8 cellular contexts compared by ENCODE assay signal in the genomic region with DNA sequence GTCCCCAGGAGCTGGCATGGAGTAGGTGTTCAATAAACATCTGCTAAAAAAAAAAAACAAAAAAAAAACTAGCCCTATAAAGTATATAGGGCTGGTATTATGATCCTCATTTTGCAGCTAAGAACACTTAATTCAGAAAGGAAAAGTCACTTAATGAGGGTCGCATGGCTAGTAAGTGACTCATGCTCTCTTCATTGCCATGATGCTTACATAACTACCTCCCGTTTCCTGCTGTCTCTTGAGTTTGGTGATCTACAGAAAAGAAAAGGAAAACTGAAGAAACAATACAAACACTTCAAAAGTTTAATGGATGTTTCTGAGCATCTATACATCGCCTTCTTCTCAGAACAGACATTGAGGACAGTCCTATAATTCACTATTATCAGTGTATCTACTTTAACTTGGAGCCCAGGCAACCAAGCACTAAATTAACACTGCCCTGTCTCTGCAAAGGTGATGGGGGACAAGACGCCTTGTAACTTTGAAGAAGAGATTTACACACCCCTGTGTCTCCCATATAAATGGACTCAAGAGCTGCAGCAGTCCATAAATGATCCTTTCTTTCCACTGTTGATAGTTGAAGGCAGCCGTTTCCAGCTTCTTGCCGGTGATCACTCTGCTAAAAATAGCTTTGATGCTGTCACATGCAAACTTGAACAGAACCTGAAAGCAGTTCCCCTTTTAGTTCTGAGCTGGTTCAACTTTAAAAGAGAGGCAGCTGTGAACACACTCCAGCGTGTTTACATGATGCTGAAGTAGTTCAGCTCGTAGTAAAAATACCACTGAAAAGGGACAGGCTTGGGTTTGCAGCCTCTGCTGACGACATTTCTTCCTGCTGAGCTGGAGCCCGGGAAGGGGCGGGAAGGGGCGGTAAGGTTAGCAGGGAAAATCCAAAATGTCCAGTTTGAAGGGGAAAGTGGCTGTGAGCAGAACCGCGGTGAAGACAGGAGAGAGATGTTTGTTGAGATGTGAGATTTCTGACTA.
A peak's percentile ranks its signal among the peaks of the same experiment; 100 is the strongest.
DNase-seq lines count a peak whose midpoint lies in the region; TF ChIP-seq lines count a peak whose summit lies in the region.

No MANE protein-coding gene starts in this region.

- H3K4me2 ChIP-seq in SK-N-SH, result peak overlapping the region; percentile 73

- TF ChIP-seq RAD21 in SK-N-SH (IDR thresholded peaks at IDR 0.05; ENCODE audit: low read length), result no peak

- H3K4me3 ChIP-seq in H7 (ENCODE audit: insufficient read depth, low read depth, low read length), result no peak overlapping the region
- peak overlapping the region; percentile 13 to 44; a peak in 2 of 4 replicates for H3K4me3 ChIP-seq in SK-N-SH (ENCODE audit: low read depth in 2 of 2, low read length in 1 of 2)
- H3K4me3 ChIP-seq in endocrine pancreas (ENCODE audit: control insufficient read depth, insufficient read depth, low read length), result peak overlapping the region; percentile 77
- H3K4me3 ChIP-seq in mesodermal cell (ENCODE audit: extremely low read depth, insufficient read depth, low read length, poor library complexity, severe bottlenecking), result no peak overlapping the region
- peak overlapping the region in 2 of 4 donors; percentile 6 to 14 for H3K4me3 ChIP-seq in tibial nerve

- peak overlapping the region; percentile 81 for H3K4me3 Mint-ChIP-seq in T-helper 2 cell treated with Interferon-gamma antibody and Interleukin-4, amounts not matched to agents 5 μg/mL and 100 μg/mL, for 36 hours

- no peaks in the 10 kb centered on the region for H3K9me3 ChIP-seq in SK-N-SH
- no peaks in the 10 kb centered on the region for H3K9me3 ChIP-seq in endocrine pancreas (ENCODE audit: control insufficient read depth, low read length)
- H3K9me3 ChIP-seq in mesodermal cell (ENCODE audit: control insufficient read depth, low read length), result no peaks in the 10 kb centered on the region
- no peaks in the 10 kb centered on the region for H3K9me3 ChIP-seq in tibial nerve

- H3K9me2 ChIP-seq in SK-N-SH, result no peaks in the 10 kb centered on the region

- H3K27me3 ChIP-seq in H7 (ENCODE audit: control insufficient read depth, insufficient read depth, low read length) (no peaks in the 10 kb centered on the region), SK-N-SH (ENCODE audit: insufficient read depth) (no peaks in the 10 kb centered on the region), endocrine pancreas (ENCODE audit: control insufficient read depth, insufficient read depth, low read length) (no peaks in the 10 kb centered on the region), tibial nerve (no peaks in the 10 kb centered on the region)

- no peaks in the 10 kb centered on the region for H3K79me2 ChIP-seq in SK-N-SH (ENCODE audit: insufficient read depth)

- 35% methylated on average over 14 of the region's 14 CpGs for WGBS in SK-N-SH (ENCODE audit: low lambda C conversion rate)
- WGBS in mesodermal cell (ENCODE audit: insufficient coverage in 2 of 2), 2 experiments, result 23 to 29% methylated on average over 12 of the region's 14 CpGs
- 10% methylated on average over 14 of the region's 14 CpGs for WGBS in tibial nerve, 2 donors

- H3F3A ChIP-seq in SK-N-SH (replicated peaks; ENCODE audit: insufficient read depth), result peaks cover 19% of the 10 kb centered on the region

- TF ChIP-seq CTCF in SK-N-SH (IDR thresholded peaks at IDR 0.05) (no peak), tibial nerve (IDR thresholded peaks at IDR 0.05) (no peak)

- peaks cover 3% of the 10 kb centered on the region for H3K9me3 Mint-ChIP-seq in T-helper 2 cell treated with Interferon-gamma antibody and Interleukin-4, amounts not matched to agents 5 μg/mL and 100 μg/mL, for 36 hours

- peaks cover 26% of the 10 kb centered on the region for H3K36me3 Mint-ChIP-seq in T-helper 2 cell treated with Interferon-gamma antibody and Interleukin-4, amounts not matched to agents 5 μg/mL and 100 μg/mL, for 36 hours (ENCODE audit: low read depth)

- TF ChIP-seq EP300 in SK-N-SH (IDR thresholded peaks at IDR 0.05; ENCODE audit: borderline replicate concordance in 1 of 2, low read depth in 1 of 2, low read length in 1 of 2) (no peak), tibial nerve (IDR thresholded peaks at IDR 0.05) (peak; percentile 68 to 86)

- no peaks in the 10 kb centered on the region for H4K20me1 ChIP-seq in SK-N-SH (ENCODE audit: insufficient read depth)

- peak overlapping the region; percentile 67 for H3K27ac Mint-ChIP-seq in T-helper 2 cell treated with Interferon-gamma antibody and Interleukin-4, amounts not matched to agents 5 μg/mL and 100 μg/mL, for 36 hours

- H2AFZ ChIP-seq in SK-N-SH (ENCODE audit: low read depth), result peak overlapping the region; percentile 32

- peak; percentile 12 for DNase-seq in T-helper 2 cell treated with Interferon-gamma antibody and Interleukin-4, amounts not matched to agents 5 μg/mL and 100 μg/mL, for 36 hours (ENCODE audit: low spot score)
- DNase-seq in T-helper 2 cell (no peak), H7 (peak; percentile 28), Kasumi-1 (lab: John Stamatoyannopoulos, UW) (peak; percentile 89 to 91), SK-N-SH (no peak), tibial nerve (ENCODE audit: low spot score in 2 of 2) (peak; percentile 25 to 64)

- TF ChIP-seq POLR2A in tibial nerve (IDR thresholded peaks at IDR 0.05), result no peak

- no peaks in the 10 kb centered on the region for H3K27me3 Mint-ChIP-seq in T-helper 2 cell treated with Interferon-gamma antibody and Interleukin-4, amounts not matched to agents 5 μg/mL and 100 μg/mL, for 36 hours (ENCODE audit: low read depth)

- peaks cover 6% of the 10 kb centered on the region for H3K36me3 ChIP-seq in H7 (replicated peaks; ENCODE audit: control insufficient read depth, insufficient read depth, low read length)
- no peaks in the 10 kb centered on the region for H3K36me3 ChIP-seq in SK-N-SH (replicated peaks in 1 of 2; ENCODE audit: control insufficient read depth in 1 of 2, insufficient read depth in 2 of 2, low read length in 1 of 2)
- H3K36me3 ChIP-seq in endocrine pancreas (ENCODE audit: control insufficient read depth, insufficient read depth, low read length), result no peaks in the 10 kb centered on the region
- H3K36me3 ChIP-seq in mesodermal cell (ENCODE audit: control insufficient read depth, insufficient read depth, low read length), result peaks cover 3% of the 10 kb centered on the region
- H3K36me3 ChIP-seq in tibial nerve, result no peaks in the 10 kb centered on the region

- peaks cover 35% of the 10 kb centered on the region for H3K4me1 Mint-ChIP-seq in T-helper 2 cell treated with Interferon-gamma antibody and Interleukin-4, amounts not matched to agents 5 μg/mL and 100 μg/mL, for 36 hours (ENCODE audit: low read depth)

- POLR2A ChIA-PET in SK-N-SH (lab: Yijun Ruan, JAX), result no interaction called here

- CTCF ChIA-PET in SK-N-SH (lab: Yijun Ruan, JAX), result no interaction called here

- H3K9ac ChIP-seq in SK-N-SH (peak overlapping the region; percentile 69), endocrine pancreas (ENCODE audit: control insufficient read depth, insufficient read depth, low read length) (no peak overlapping the region)

- H3K4me1 ChIP-seq in SK-N-SH (ENCODE audit: control insufficient read depth in 1 of 2, insufficient read depth in 2 of 2, low read depth in 1 of 2, low read length in 1 of 2) (peaks cover 24 to 29% of the 10 kb centered on the region in 2 experiments), endocrine pancreas (ENCODE audit: control insufficient read depth, insufficient read depth, low read length) (peaks cover 10% of the 10 kb centered on the region), mesodermal cell (ENCODE audit: control insufficient read depth, insufficient read depth, low read length, poor library complexity, severe bottlenecking) (peaks cover 38% of the 10 kb centered on the region), tibial nerve (peaks cover 0 to 57% (median 36%) of the 10 kb centered on the region in 4 donors)

- H3K27ac ChIP-seq in SK-N-SH (ENCODE audit: low read depth in 2 of 2, low read length in 1 of 2) (peak overlapping the region; percentile 75 to 96), mesodermal cell (ENCODE audit: low read depth, low read length, severe bottlenecking) (peak overlapping the region; percentile 99), tibial nerve (peak overlapping the region; percentile 58 to 93 (median 84))

TF ChIP-seq in SK-N-SH, 30 proteins besides CTCF, POLR2A, EP300 and RAD21 (continues in another document):
- TF ChIP-seq ELF1 (IDR thresholded peaks at IDR 0.05) (no peak), JUND (IDR thresholded peaks at IDR 0.05) (peak; percentile 68), NRF1 (IDR thresholded peaks at IDR 0.05; ENCODE audit: low read depth, low read length) (no peak), TCF12 (IDR thresholded peaks at IDR 0.05) (0 out of 2 replicates have a peak, but pooled peaks have one; percentile 8), EZH2phosphoT487 (IDR thresholded peaks at IDR 0.05; ENCODE audit: borderline replicate concordance, low read depth) (no peak)
- TF ChIP-seq, protein P1, sequence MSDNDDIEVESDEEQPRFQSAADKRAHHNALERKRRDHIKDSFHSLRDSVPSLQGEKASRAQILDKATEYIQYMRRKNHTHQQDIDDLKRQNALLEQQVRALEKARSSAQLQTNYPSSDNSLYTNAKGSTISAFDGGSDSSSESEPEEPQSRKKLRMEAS (IDR thresholded peaks at IDR 0.05; ENCODE audit: low read depth), result 0 out of 2 replicates have a peak, but pooled peaks have one; percentile 37
- TF ChIP-seq, protein P2, sequence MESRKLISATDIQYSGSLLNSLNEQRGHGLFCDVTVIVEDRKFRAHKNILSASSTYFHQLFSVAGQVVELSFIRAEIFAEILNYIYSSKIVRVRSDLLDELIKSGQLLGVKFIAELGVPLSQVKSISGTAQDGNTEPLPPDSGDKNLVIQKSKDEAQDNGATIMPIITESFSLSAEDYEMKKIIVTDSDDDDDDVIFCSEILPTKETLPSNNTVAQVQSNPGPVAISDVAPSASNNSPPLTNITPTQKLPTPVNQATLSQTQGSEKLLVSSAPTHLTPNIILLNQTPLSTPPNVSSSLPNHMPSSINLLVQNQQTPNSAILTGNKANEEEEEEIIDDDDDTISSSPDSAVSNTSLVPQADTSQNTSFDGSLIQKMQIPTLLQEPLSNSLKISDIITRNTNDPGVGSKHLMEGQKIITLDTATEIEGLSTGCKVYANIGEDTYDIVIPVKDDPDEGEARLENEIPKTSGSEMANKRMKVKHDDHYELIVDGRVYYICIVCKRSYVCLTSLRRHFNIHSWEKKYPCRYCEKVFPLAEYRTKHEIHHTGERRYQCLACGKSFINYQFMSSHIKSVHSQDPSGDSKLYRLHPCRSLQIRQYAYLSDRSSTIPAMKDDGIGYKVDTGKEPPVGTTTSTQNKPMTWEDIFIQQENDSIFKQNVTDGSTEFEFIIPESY (IDR thresholded peaks at IDR 0.05; ENCODE audit: borderline replicate concordance, low read depth), result no peak

Comparison
In these comparisons a context has a peak if more than half of its experiments do, and no peak if none do; other contexts are left out.
1. DNase-seq: peak in T-helper 2 cell treated with Interferon-gamma antibody and Interleukin-4, amounts not matched to agents 5 μg/mL and 100 μg/mL, for 36 hours (single experiment), H7 (single experiment), Kasumi-1 (2 of 2) and tibial nerve (2 of 2); none in T-helper 2 cell (0 of 5) and SK-N-SH (single experiment).
2. H3K4me3 ChIP-seq: peak in SK-N-SH (2 of 2) and endocrine pancreas (single experiment); none in H7 (single experiment) and mesodermal cell (single experiment).
3. Peak in every context shown above with its lines, with median percentiles within 50 percentile points of each other: H3K27ac ChIP-seq.